18 cellular contexts compared by ENCODE assay signal in genomic region chr9:87682085-87682484, GRCh38. TPM values are rescaled to one million over a fixed set of nuclear protein-coding genes. Genes with fewer than 3 reads are reported as not detected.
"Had no signal": no experiment of that assay in that cellular context is flagged by ENCODE, and none has a peak within 500 bp of the region (broad histone marks: within the 10 kb centered on the region; RNA-seq: fewer than 3 reads in every experiment).

No MANE protein-coding gene starts in this region.

- H3K4me3 ChIP-seq: lower lobe of right lung, thoracic aorta, upper lobe of right lung had no signal

- H3K27me3 ChIP-seq: neutrophil, upper lobe of right lung had no signal

- H3K4me1 ChIP-seq: parathyroid adenoma had no signal

- H3K9me3 ChIP-seq: lower lobe of right lung, neutrophil, thoracic aorta, upper lobe of right lung had no signal

- H3K9ac ChIP-seq: parathyroid adenoma had no signal

- DNase-seq: activated CD4-positive, alpha-beta T cell treated with anti-CD3 and anti-CD28 coated beads, Interleukin-2, amount 10 ng/mL, durations not matched to agents 7 days and 5 days; activated CD8-positive, alpha-beta memory T cell treated with anti-CD3 and anti-CD28 coated beads, Interleukin-2, amount 50 U/mL, for 48 hours; activated CD8-positive, alpha-beta T cell treated with anti-CD3 and anti-CD28 coated beads, Interleukin-2, amount 10 ng/mL, durations not matched to agents 7 days and 5 days; activated effector memory CD4-positive, alpha-beta T cell treated with Interleukin-2 at 50 U/mL for 16 hours; activated naive CD4-positive, alpha-beta T cell treated with anti-CD3 and anti-CD28 coated beads, Interleukin-2, amount 10 ng/mL, durations not matched to agents 7 days and 5 days; activated naive CD8-positive, alpha-beta T cell treated with anti-CD3 and anti-CD28 coated beads, Interleukin-2, amount 50 U/mL, for 24 hours; activated T-cell treated with anti-CD3 and anti-CD28 coated beads, Interleukin-2, amount 50 U/mL, for 48 hours; cerebellar nuclear complex; effector CD8-positive, alpha-beta T cell; foreskin fibroblast; left cardiac atrium; lower lobe of right lung; natural killer cell; stimulated activated naive B cell treated with anti-CD40 and anti-IgM and Interleukin-4, amounts not matched to agents 10 μg/mL and 1 μg/mL and 100 μg/mL, for 72 hours; upper lobe of right lung had no signal

- H3K27ac ChIP-seq: lower lobe of right lung, neutrophil, parathyroid adenoma, thoracic aorta, upper lobe of right lung had no signal

- ATAC-seq: activated CD8-positive, alpha-beta T cell treated with anti-CD3 and anti-CD28 coated beads, Interleukin-2, amount 10 ng/mL, durations not matched to agents 7 days and 5 days; activated naive CD8-positive, alpha-beta T cell treated with anti-CD3 and anti-CD28 coated beads, Interleukin-2, amount 50 U/mL, for 24 hours; left cardiac atrium; lower lobe of right lung; natural killer cell; stimulated activated naive B cell treated with anti-CD40 and anti-IgM and Interleukin-4, amounts not matched to agents 10 μg/mL and 1 μg/mL and 100 μg/mL, for 72 hours; upper lobe of right lung had no signal

RNA-seq across cellular contexts. Expression of gene CTSL, which starts 43.8 kb away (rescaled TPM):
- total RNA-seq: activated CD8-positive, alpha-beta T cell treated with anti-CD3 and anti-CD28 coated beads, Interleukin-2, amount 10 ng/mL, durations not matched to agents 7 days and 5 days had no signal
